ENCODE assay signal across 31 cellular contexts in the genomic region with DNA sequence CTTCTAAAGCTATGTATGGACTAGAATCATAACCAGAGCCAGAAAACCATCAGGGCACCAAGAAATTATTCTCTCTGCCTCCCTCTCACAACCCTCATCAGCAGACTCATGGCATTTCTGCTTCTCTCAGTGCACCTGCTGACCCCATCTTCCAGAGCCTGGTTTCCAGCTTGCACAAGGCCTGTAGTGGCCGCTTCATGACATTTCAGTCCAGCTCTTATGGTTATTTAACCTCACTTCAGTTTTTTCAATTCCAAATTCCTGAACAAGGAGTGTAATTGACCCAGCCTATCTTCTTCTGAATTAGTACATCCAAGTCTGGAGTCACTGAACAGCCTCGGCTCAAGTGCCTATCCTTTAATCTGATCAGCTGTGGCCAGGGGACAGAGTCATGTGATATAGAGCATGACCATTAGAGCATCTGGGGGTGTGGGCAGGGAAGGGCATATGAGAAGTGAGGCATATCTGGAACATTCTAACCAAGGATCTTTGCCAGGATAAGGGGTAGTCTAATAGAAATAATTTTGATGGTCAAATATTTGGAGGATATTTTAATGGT.
"Had no signal": no experiment of that assay in that cellular context is flagged by ENCODE, and none has a peak within 500 bp of the region (broad histone marks: within the 10 kb centered on the region; RNA-seq: fewer than 3 reads in every experiment).

No MANE protein-coding gene starts in this region.

- H3K36me3 ChIP-seq: brain microvascular endothelial cell, cardiac muscle cell, MG63 had no signal

- H3K27ac ChIP-seq: brain microvascular endothelial cell, cardiac muscle cell, VCaP had no signal

- H3K4me3 ChIP-seq: cardiac muscle cell, MG63 had no signal

- H3K27me3 ChIP-seq: brain microvascular endothelial cell, cardiac muscle cell, MG63 had no signal

- ATAC-seq: activated naive CD8-positive, alpha-beta T cell treated with anti-CD3 and anti-CD28 coated beads, Interleukin-2, amount 50 U/mL, for 24 hours; activated T-cell treated with anti-CD3 and anti-CD28 coated beads, Interleukin-2, amount 50 U/mL, for 4 hours; Panc1; SK-N-SH treated with all-trans-retinoic acid at 6 μM for 48 hours; T-cell had no signal

- DNase-seq: activated B cell treated with CpG ODN at 0.5 μM for 24 hours; activated CD4-positive, alpha-beta memory T cell treated with anti-CD3 and anti-CD28 coated beads for 36 hours; activated CD4-positive, alpha-beta T cell treated with anti-CD3 and anti-CD28 coated beads for 4 hours; activated CD4-positive, alpha-beta T cell treated with anti-CD3 and anti-CD28 coated beads, Interleukin-2, amount 50 U/mL, for 1 hour; activated CD4-positive, CD25-positive, alpha-beta regulatory T cell treated with anti-CD3 and anti-CD28 coated beads, Interleukin-2, amount 50 U/mL, for 72 hours; activated CD8-positive, alpha-beta memory T cell treated with anti-CD3 and anti-CD28 coated beads, Interleukin-2, amount 50 U/mL, for 4 hours; activated effector memory CD4-positive, alpha-beta T cell treated with Interleukin-2 at 50 U/mL for 16 hours; activated naive CD4-positive, alpha-beta T cell treated with anti-CD3 and anti-CD28 coated beads, Interleukin-2, amount 10 ng/mL, durations not matched to agents 7 days and 5 days; activated naive CD8-positive, alpha-beta T cell treated with anti-CD3 and anti-CD28 coated beads, Interleukin-2, amount 50 U/mL, for 24 hours; activated T-cell treated with anti-CD3 and anti-CD28 coated beads for 4 hours; activated T-cell treated with anti-CD3 and anti-CD28 coated beads, Interleukin-2, amount 50 U/mL, for 4 hours; aorta; brain microvascular endothelial cell; MG63; NCI-H1048; NCI-H1436 treated with DMSO at 0.1 percent for 48 hours; NCI-H187; NCI-H2029 treated with DMSO at 0.1 percent for 48 hours; NCI-H2107; NCI-H2171; NCI-H510A; NCI-H526; NCI-H748 treated with DMSO at 0.1 percent for 48 hours; SHP77 treated with DMSO at 0.1 percent for 48 hours; T-cell; T-helper 2 cell; T-helper 9 cell had no signal
